In genomic region chr6:104705095-104705707, GRCh38 we compare ENCODE assay signal across 8 cellular contexts.
DNase-seq lines count a peak whose midpoint lies in the region; ATAC-seq and TF ChIP-seq lines count a peak whose summit lies in the region.

No MANE protein-coding gene starts in this region.

- no peak overlapping the region for H3K27ac ChIP-seq in vagina

- H3K4me3 ChIP-seq in vagina, result no peak overlapping the region

- no peaks in the 10 kb centered on the region for H3K36me3 ChIP-seq in vagina

- TF ChIP-seq CTCF in vagina (IDR thresholded peaks at IDR 0.05), result no peak

- DNase-seq in stimulated activated CD4-positive, alpha-beta T cell treated with anti-CD3 and anti-CD28 coated beads, Interleukin-15, amount 100 ng/mL, for 24 hours, result peak; percentile 52
- DNase-seq in stimulated activated CD4-positive, alpha-beta T cell treated with anti-CD3 and anti-CD28 coated beads, Interleukin-4, amount 100 ng/mL, for 1 hour, result no peak
- peak; percentile 41 for DNase-seq in activated CD4-positive, alpha-beta T cell treated with anti-CD3 and anti-CD28 coated beads for 48 hours
- DNase-seq in globus pallidus (ENCODE audit: low spot score), result peak; percentile 47
- DNase-seq in stimulated activated CD8-positive, alpha-beta memory T cell treated with anti-CD3 and anti-CD28 coated beads, Interleukin-12 subunit alpha, Interleukin-12 subunit beta, amount 100 ng/mL, for 1 hour (ENCODE audit: low read depth), result peak; percentile 15
- no peak for DNase-seq in vagina (ENCODE audit: extremely low spot score in 2 of 2)

- H3K9me3 ChIP-seq in vagina, result no peaks in the 10 kb centered on the region

- no peak for TF ChIP-seq POLR2A in vagina (IDR thresholded peaks at IDR 0.05)

- ATAC-seq in GM19324 (IDR thresholded peaks at IDR 0.05; ENCODE audit: low FRiP score, unreplicated experiment), result no peak
- ATAC-seq in HG03108 (IDR thresholded peaks at IDR 0.05; ENCODE audit: unreplicated experiment), result no peak

- intact Hi-C loops in vagina (cut with DNase I), result no loop called here

- H3K27me3 ChIP-seq in vagina, result no peaks in the 10 kb centered on the region

- no peaks in the 10 kb centered on the region for H3K4me1 ChIP-seq in vagina

Comparison
In these comparisons a context has a peak if more than half of its experiments do, and no peak if none do; other contexts are left out.
1. DNase-seq: peak in stimulated activated CD4-positive, alpha-beta T cell treated with anti-CD3 and anti-CD28 coated beads, Interleukin-15, amount 100 ng/mL, for 24 hours (single experiment), activated CD4-positive, alpha-beta T cell treated with anti-CD3 and anti-CD28 coated beads for 48 hours (single experiment), globus pallidus (single experiment) and stimulated activated CD8-positive, alpha-beta memory T cell treated with anti-CD3 and anti-CD28 coated beads, Interleukin-12 subunit alpha, Interleukin-12 subunit beta, amount 100 ng/mL, for 1 hour (single experiment); none in stimulated activated CD4-positive, alpha-beta T cell treated with anti-CD3 and anti-CD28 coated beads, Interleukin-4, amount 100 ng/mL, for 1 hour (single experiment) and vagina (0 of 2).